ENCODE assay signal across 24 cellular contexts in genomic region chr6:6714498-6715360, GRCh38.
DNase-seq lines count a peak whose midpoint lies in the region; ATAC-seq and TF ChIP-seq lines count a peak whose summit lies in the region.
"Had no signal": no experiment of that assay in that cellular context is flagged by ENCODE, and none has a peak within 500 bp of the region (broad histone marks: within the 10 kb centered on the region; RNA-seq: fewer than 3 reads in every experiment).

No MANE protein-coding gene starts in this region.

- H3K79me2 ChIP-seq in GM23338 (replicated peaks; ENCODE audit: insufficient read depth) (no peaks in the 10 kb centered on the region), smooth muscle cell (ENCODE audit: low read depth) (no peaks in the 10 kb centered on the region), GM23248 (ENCODE audit: insufficient read depth) (no peaks in the 10 kb centered on the region)

- H4K20me1 ChIP-seq in GM23338 (replicated peaks; ENCODE audit: insufficient read depth) (no peaks in the 10 kb centered on the region), smooth muscle cell (ENCODE audit: low read depth) (no peaks in the 10 kb centered on the region), GM23248 (ENCODE audit: insufficient read depth) (no peaks in the 10 kb centered on the region)

- H3K27me3 ChIP-seq in GM23338 (ENCODE audit: insufficient read depth) (no peaks in the 10 kb centered on the region), WERI-Rb-1 (ENCODE audit: insufficient read depth, low read depth, severe bottlenecking) (no peaks in the 10 kb centered on the region), smooth muscle cell (ENCODE audit: low read depth) (no peaks in the 10 kb centered on the region), GM23248 (replicated peaks; ENCODE audit: insufficient read depth) (no peaks in the 10 kb centered on the region), testis (no peaks in the 10 kb centered on the region)
- H3K27me3 ChIP-seq: esophagus muscularis mucosa, MG63 had no signal

- in situ Hi-C loops in GM23248 (cut with MboI): no loop called here

- intact Hi-C loops in testis (cut with DNase I; ENCODE audit: low total_unique reads): no loop called here

- no peak overlapping the region for H3K27ac Mint-ChIP-seq in GM23338
- H3K27ac Mint-ChIP-seq: activated T-helper 2 cell treated with anti-CD3 and anti-CD28 coated beads, Interferon-gamma antibody, Interleukin-2, Interleukin-4, amounts not matched to agents 10 μg/mL and 5 μg/mL and 100 μg/mL, durations not matched to agents 14 hours and 24 hours and 36 hours; memory B cell; natural killer cell treated with Interleukin-12 subunit alpha and Interleukin-12 subunit beta and Interleukin-15 and Interleukin-18, amount 100 ng/mL, for 72 hours; stimulated activated naive B cell treated with anti-CD40 and anti-IgM and Interleukin-4, amounts not matched to agents 10 μg/mL and 1 μg/mL and 100 μg/mL, for 72 hours; T-helper 2 cell treated with Interferon-gamma antibody and Interleukin-4, amounts not matched to agents 5 μg/mL and 100 μg/mL, for 36 hours; WTC11 had no signal

- H3K36me3 Mint-ChIP-seq in GM23338 (ENCODE audit: low read depth): no peaks in the 10 kb centered on the region
- H3K36me3 Mint-ChIP-seq: IgD-negative memory B cell; memory B cell; natural killer cell treated with Interleukin-12 subunit alpha and Interleukin-12 subunit beta and Interleukin-15 and Interleukin-18, amount 100 ng/mL, for 72 hours; stimulated activated naive B cell treated with anti-CD40 and anti-IgM and Interleukin-4, amounts not matched to agents 10 μg/mL and 1 μg/mL and 100 μg/mL, for 72 hours; WTC11 had no signal

- H3K9ac ChIP-seq in smooth muscle cell (ENCODE audit: low read depth) (no peak overlapping the region), GM23248 (no peak overlapping the region)

- H3K4me1 Mint-ChIP-seq in GM23338: peaks cover 29% of the 10 kb centered on the region

- peaks cover 9% of the 10 kb centered on the region for H3K27me3 Mint-ChIP-seq in GM23338 (ENCODE audit: insufficient read depth, low read depth, poor library complexity)

- H3K36me3 ChIP-seq in GM23338 (ENCODE audit: insufficient read depth) (no peaks in the 10 kb centered on the region), WERI-Rb-1 (no peaks in the 10 kb centered on the region), mesodermal cell (ENCODE audit: control insufficient read depth, insufficient read depth, low read length) (no peaks in the 10 kb centered on the region), smooth muscle cell (ENCODE audit: low read depth) (no peaks in the 10 kb centered on the region), GM23248 (ENCODE audit: low read depth) (no peaks in the 10 kb centered on the region), testis (ENCODE audit: low read depth, missing control alignments) (no peaks in the 10 kb centered on the region)
- H3K36me3 ChIP-seq: MG63, tibial artery had no signal

- TF ChIP-seq CTCF in GM23338 (conservative IDR thresholded peaks at IDR 0.05; ENCODE audit: low read depth in 2 of 2) (no peak), WERI-Rb-1 (IDR thresholded peaks at IDR 0.05; ENCODE audit: low read depth, low read length) (no peak), smooth muscle cell (IDR thresholded peaks at IDR 0.05; ENCODE audit: borderline replicate concordance, insufficient read depth, poor library complexity, severe bottlenecking) (no peak), testis (IDR thresholded peaks at IDR 0.05) (no peak)

- no peak for ATAC-seq in GM23338
- ATAC-seq: natural killer cell treated with Interleukin-12 subunit alpha and Interleukin-12 subunit beta and Interleukin-15 and Interleukin-18, amount 100 ng/mL, for 72 hours; SK-N-SH treated with all-trans-retinoic acid at 6 μM for 48 hours; stimulated activated naive B cell treated with anti-CD40 and anti-IgM and Interleukin-4, amounts not matched to agents 10 μg/mL and 1 μg/mL and 100 μg/mL, for 72 hours had no signal

- H3K9me2 ChIP-seq in GM23338 (ENCODE audit: insufficient read depth) (peaks cover 10% of the 10 kb centered on the region), GM23248 (ENCODE audit: insufficient read depth) (no peaks in the 10 kb centered on the region)

- no peak overlapping the region for H3K4me2 ChIP-seq in GM23338
- H3K4me2 ChIP-seq in smooth muscle cell: peak overlapping the region; percentile 4
- H3K4me2 ChIP-seq in GM23248 (ENCODE audit: unreplicated experiment): no peak overlapping the region

- H3K9me3 ChIP-seq in WERI-Rb-1 (ENCODE audit: severe bottlenecking) (no peaks in the 10 kb centered on the region), mesodermal cell (ENCODE audit: control insufficient read depth, low read length) (no peaks in the 10 kb centered on the region), smooth muscle cell (replicated peaks; ENCODE audit: low read depth) (no peaks in the 10 kb centered on the region), GM23248 (ENCODE audit: low read depth) (no peaks in the 10 kb centered on the region), testis (no peaks in the 10 kb centered on the region)
- H3K9me3 ChIP-seq: Caco-2, esophagus muscularis mucosa, MG63, tibial artery had no signal

- peak overlapping the region; percentile 32; the same call in 1 of the 2 replicates for H2AFZ ChIP-seq in GM23338
- H2AFZ ChIP-seq in smooth muscle cell (ENCODE audit: low read depth): peak overlapping the region; percentile 15
- no peak overlapping the region for H2AFZ ChIP-seq in GM23248

- peaks cover 4% of the 10 kb centered on the region for H3K4me1 ChIP-seq in GM23338 (ENCODE audit: insufficient read depth)
- H3K4me1 ChIP-seq in mesodermal cell (ENCODE audit: control insufficient read depth, insufficient read depth, low read length, poor library complexity, severe bottlenecking): peaks cover 16% of the 10 kb centered on the region
- H3K4me1 ChIP-seq in smooth muscle cell (ENCODE audit: low read depth): peaks cover 12% of the 10 kb centered on the region
- peaks cover 22% of the 10 kb centered on the region for H3K4me1 ChIP-seq in GM23248 (ENCODE audit: insufficient read depth)
- H3K4me1 ChIP-seq in testis: peaks cover 3% of the 10 kb centered on the region

- H3K27ac ChIP-seq in GM23338 (ENCODE audit: low read depth) (no peak overlapping the region), WERI-Rb-1 (peak overlapping the region; percentile 28), mesodermal cell (ENCODE audit: low read depth, low read length, severe bottlenecking) (peak overlapping the region; percentile 33), smooth muscle cell (ENCODE audit: low read depth) (peak overlapping the region; percentile 59), GM23248 (no peak overlapping the region), testis (peak overlapping the region in 1 of 2 donors; percentile 36)
- H3K27ac ChIP-seq: esophagus muscularis mucosa, tibial artery had no signal

- no peaks in the 10 kb centered on the region for H3K9me3 Mint-ChIP-seq in GM23338
- H3K9me3 Mint-ChIP-seq: activated T-helper 2 cell treated with anti-CD3 and anti-CD28 coated beads, Interferon-gamma antibody, Interleukin-2, Interleukin-4, amounts not matched to agents 10 μg/mL and 5 μg/mL and 100 μg/mL, durations not matched to agents 14 hours and 24 hours and 36 hours; IgD-negative memory B cell; memory B cell; natural killer cell treated with Interleukin-12 subunit alpha and Interleukin-12 subunit beta and Interleukin-15 and Interleukin-18, amount 100 ng/mL, for 72 hours; stimulated activated naive B cell treated with anti-CD40 and anti-IgM and Interleukin-4, amounts not matched to agents 10 μg/mL and 1 μg/mL and 100 μg/mL, for 72 hours; T-helper 2 cell treated with Interferon-gamma antibody and Interleukin-4, amounts not matched to agents 5 μg/mL and 100 μg/mL, for 36 hours; WTC11 had no signal

- DNase-seq in GM23338 (ENCODE audit: low spot score) (no peak), WERI-Rb-1 (peak; percentile 65), smooth muscle cell (lab: John Stamatoyannopoulos, UW; ENCODE audit: unreplicated experiment) (no peak), NCI-H1694 (lab: John Stamatoyannopoulos, UW) (no peak), GM23248 (no peak), testis (no peak)
- DNase-seq in activated naive CD4-positive, alpha-beta T cell treated with Interleukin-2 at 50 U/mL for 16 hours: no peak
- DNase-seq: Caco-2; MG63; NCI-H1436; NCI-H510A; posterior cingulate gyrus; stimulated activated CD4-positive, alpha-beta T cell treated with anti-CD3 and anti-CD28 coated beads, Interleukin-2, amount 100 ng/mL, for 24 hours; stimulated activated naive B cell treated with anti-CD40 and anti-IgM and Interleukin-4, amounts not matched to agents 10 μg/mL and 1 μg/mL and 100 μg/mL, for 72 hours; tibial artery had no signal

- H3F3A ChIP-seq in GM23338 (replicated peaks; ENCODE audit: low read depth): no peaks in the 10 kb centered on the region
- peaks cover 17% of the 10 kb centered on the region for H3F3A ChIP-seq in smooth muscle cell (ENCODE audit: low read depth)
- peaks cover 11% of the 10 kb centered on the region for H3F3A ChIP-seq in GM23248 (ENCODE audit: insufficient read depth)

- no peak for TF ChIP-seq POLR2A in testis (IDR thresholded peaks at IDR 0.05)

- WGBS in mesodermal cell (ENCODE audit: insufficient coverage in 2 of 2), 2 experiments: 89% methylated on average over 10 to 11 of the region's 12 CpGs
- 39% methylated on average over 12 of the region's 12 CpGs for WGBS in smooth muscle cell (ENCODE audit: low lambda C conversion rate)
- WGBS in GM23248 (ENCODE audit: low coverage in 1 of 2, low lambda C conversion rate in 2 of 2, missing lambda C conversion rate in 2 of 2), 2 experiments: 60 to 61% methylated on average over 12 of the region's 12 CpGs
- 76 to 83% methylated on average over 9 to 12 of the region's 12 CpGs for whole genome bisulfite sequencing in testis, 2 donors

- H3K4me3 ChIP-seq in GM23338 (no peak overlapping the region), WERI-Rb-1 (ENCODE audit: low read depth, low read length) (no peak overlapping the region), mesodermal cell (ENCODE audit: extremely low read depth, insufficient read depth, low read length, poor library complexity, severe bottlenecking) (no peak overlapping the region), smooth muscle cell (no peak overlapping the region), GM23248 (no peak overlapping the region), testis (no peak overlapping the region)
- H3K4me3 ChIP-seq: esophagus muscularis mucosa, MG63, tibial artery had no signal

- H3K4me3 Mint-ChIP-seq in GM23338: no peak overlapping the region
- H3K4me3 Mint-ChIP-seq: IgD-negative memory B cell; memory B cell; natural killer cell treated with Interleukin-12 subunit alpha and Interleukin-12 subunit beta and Interleukin-15 and Interleukin-18, amount 100 ng/mL, for 72 hours; stimulated activated naive B cell treated with anti-CD40 and anti-IgM and Interleukin-4, amounts not matched to agents 10 μg/mL and 1 μg/mL and 100 μg/mL, for 72 hours; T-helper 2 cell treated with Interferon-gamma antibody and Interleukin-4, amounts not matched to agents 5 μg/mL and 100 μg/mL, for 36 hours; WTC11 had no signal

Comparison
In these comparisons a context has a peak if more than half of its experiments do, and no peak if none do; other contexts are left out.
1. H3K27ac ChIP-seq: peak in WERI-Rb-1 (single experiment), mesodermal cell (single experiment) and smooth muscle cell (single experiment); none in GM23338 (single experiment) and GM23248 (single experiment).